In the genomic region with DNA sequence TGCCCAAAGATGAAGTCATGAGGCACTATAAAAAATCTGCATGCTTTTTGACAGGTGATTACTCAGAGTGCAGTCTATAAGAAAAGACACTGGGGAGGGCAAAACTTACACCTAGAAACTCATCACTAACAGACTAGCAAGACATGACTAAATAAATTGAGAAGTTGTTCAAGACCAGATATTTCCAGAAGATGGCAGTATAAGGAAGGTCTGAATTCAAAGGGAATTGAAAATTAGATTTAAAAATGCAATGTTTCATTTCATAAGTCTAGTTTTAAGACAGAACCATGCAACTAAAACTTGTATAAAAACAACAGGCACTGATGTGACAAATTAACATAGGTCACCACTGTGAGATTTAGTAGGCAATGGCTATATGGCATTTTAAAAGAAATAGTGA, we compare ENCODE assay signal across 11 cellular contexts.
DNase-seq lines count a peak whose midpoint lies in the region; ATAC-seq and TF ChIP-seq lines count a peak whose summit lies in the region.
"Had no signal": no experiment of that assay in that cellular context is flagged by ENCODE, and none has a peak within 500 bp of the region (broad histone marks: within the 10 kb centered on the region; RNA-seq: fewer than 3 reads in every experiment).

No MANE protein-coding gene starts in this region.

- CTCF ChIA-PET in SK-N-SH (lab: Yijun Ruan, JAX), result no interaction called here

- no peak overlapping the region for H2AFZ ChIP-seq in SK-N-SH (ENCODE audit: low read depth)

- DNase-seq in SK-N-SH (peak; percentile 2), NCI-H69 (lab: John Stamatoyannopoulos, UW) (peak; percentile 33), epithelial cell of proximal tubule (ENCODE audit: low read depth) (no peak), stromal cell of bone marrow (ENCODE audit: low read depth) (peak; percentile 3)
- no peak for DNase-seq in stimulated activated CD4-positive, alpha-beta T cell treated with anti-CD3 and anti-CD28 coated beads, Interleukin-2, amount 100 ng/mL, for 24 hours
- no peak for DNase-seq in activated CD4-positive, alpha-beta T cell treated with anti-CD3 and anti-CD28 coated beads for 48 hours
- DNase-seq: activated naive CD8-positive, alpha-beta T cell treated with anti-CD3 and anti-CD28 coated beads, Interleukin-2, amount 10 ng/mL, durations not matched to agents 7 days and 5 days; immature natural killer cell had no signal

- no peaks in the 10 kb centered on the region for H3K9me3 ChIP-seq in SK-N-SH

- no peak overlapping the region for H3K27ac ChIP-seq in SK-N-SH (ENCODE audit: low read depth in 2 of 2, low read length in 1 of 2)
- H3K27ac ChIP-seq: HL-60 had no signal

- H3K27me3 ChIP-seq in SK-N-SH (ENCODE audit: insufficient read depth), result no peaks in the 10 kb centered on the region

- no peak overlapping the region for H3K4me2 ChIP-seq in SK-N-SH

- no peak for ATAC-seq in SK-N-SH treated with all-trans-retinoic acid at 6 μM for 48 hours
- no peak for ATAC-seq in HG02840 (IDR thresholded peaks at IDR 0.05; ENCODE audit: low FRiP score, unreplicated experiment)

- TF ChIP-seq EP300 in SK-N-SH (IDR thresholded peaks at IDR 0.05; ENCODE audit: borderline replicate concordance in 1 of 2, low read depth in 1 of 2, low read length in 1 of 2), result no peak

- H3K9me2 ChIP-seq in SK-N-SH, result no peaks in the 10 kb centered on the region

- H3K4me3 ChIP-seq in SK-N-SH (ENCODE audit: low read depth in 2 of 2, low read length in 1 of 2) (no peak overlapping the region), epithelial cell of proximal tubule (ENCODE audit: low read depth, low read length) (no peak overlapping the region)

- no peaks in the 10 kb centered on the region for H3K4me1 ChIP-seq in SK-N-SH (ENCODE audit: control insufficient read depth in 1 of 2, insufficient read depth in 2 of 2, low read depth in 1 of 2, low read length in 1 of 2)

- no peaks in the 10 kb centered on the region for H3K79me2 ChIP-seq in SK-N-SH (ENCODE audit: insufficient read depth)

- no peaks in the 10 kb centered on the region for H4K20me1 ChIP-seq in SK-N-SH (ENCODE audit: insufficient read depth)

- POLR2A ChIA-PET in SK-N-SH (lab: Yijun Ruan, JAX), result no interaction called here

- no peaks in the 10 kb centered on the region for H3K36me3 ChIP-seq in SK-N-SH (replicated peaks in 1 of 2; ENCODE audit: control insufficient read depth in 1 of 2, insufficient read depth in 2 of 2, low read length in 1 of 2)

- peak; percentile 52 for TF ChIP-seq RAD21 in SK-N-SH (IDR thresholded peaks at IDR 0.05; ENCODE audit: low read length)

- TF ChIP-seq CTCF in SK-N-SH (IDR thresholded peaks at IDR 0.05) (peak; percentile 66), epithelial cell of proximal tubule (conservative IDR thresholded peaks at IDR 0.05; ENCODE audit: low read depth, low read length) (peak; percentile 37)

- H3K9ac ChIP-seq in SK-N-SH, result no peak overlapping the region

- H3F3A ChIP-seq in SK-N-SH (replicated peaks; ENCODE audit: insufficient read depth), result no peaks in the 10 kb centered on the region

TF ChIP-seq in SK-N-SH, 30 proteins besides CTCF, POLR2A, EP300 and RAD21:
- TF ChIP-seq YY1 (IDR thresholded peaks at IDR 0.05; ENCODE audit: low read depth), result no peak
- no peak for TF ChIP-seq NFIC (IDR thresholded peaks at IDR 0.05; ENCODE audit: borderline replicate concordance)
- TF ChIP-seq TAF1 (IDR thresholded peaks at IDR 0.05; ENCODE audit: borderline replicate concordance, low read depth, low read length), result no peak
- TF ChIP-seq, protein P1, sequence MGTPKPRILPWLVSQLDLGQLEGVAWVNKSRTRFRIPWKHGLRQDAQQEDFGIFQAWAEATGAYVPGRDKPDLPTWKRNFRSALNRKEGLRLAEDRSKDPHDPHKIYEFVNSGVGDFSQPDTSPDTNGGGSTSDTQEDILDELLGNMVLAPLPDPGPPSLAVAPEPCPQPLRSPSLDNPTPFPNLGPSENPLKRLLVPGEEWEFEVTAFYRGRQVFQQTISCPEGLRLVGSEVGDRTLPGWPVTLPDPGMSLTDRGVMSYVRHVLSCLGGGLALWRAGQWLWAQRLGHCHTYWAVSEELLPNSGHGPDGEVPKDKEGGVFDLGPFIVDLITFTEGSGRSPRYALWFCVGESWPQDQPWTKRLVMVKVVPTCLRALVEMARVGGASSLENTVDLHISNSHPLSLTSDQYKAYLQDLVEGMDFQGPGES (IDR thresholded peaks at IDR 0.05; ENCODE audit: low read depth, low read length), result no peak

TF ChIP-seq in SK-N-SH treated with all-trans-retinoic acid at 6 μM for 48 hours, 23 proteins besides CTCF, POLR2A, EP300 and RAD21:
- TF ChIP-seq RARB (CRISPR knock-in tag; IDR thresholded peaks at IDR 0.05) (no peak), TCF4 (CRISPR knock-in tag; IDR thresholded peaks at IDR 0.05; ENCODE audit: borderline replicate concordance) (no peak), ESRRG (CRISPR knock-in tag; IDR thresholded peaks at IDR 0.05) (no peak), BACH2 (CRISPR knock-in tag; IDR thresholded peaks at IDR 0.05; ENCODE audit: borderline replicate concordance) (no peak), ZNF565 (CRISPR knock-in tag; conservative IDR thresholded peaks at IDR 0.05; ENCODE audit: low read depth) (no peak), SNAI2 (CRISPR knock-in tag; IDR thresholded peaks at IDR 0.05) (no peak), TOX (CRISPR knock-in tag; IDR thresholded peaks at IDR 0.05; ENCODE audit: borderline replicate concordance) (no peak), ZFP3 (CRISPR knock-in tag; IDR thresholded peaks at IDR 0.05) (no peak)
- TF ChIP-seq, protein P2, sequence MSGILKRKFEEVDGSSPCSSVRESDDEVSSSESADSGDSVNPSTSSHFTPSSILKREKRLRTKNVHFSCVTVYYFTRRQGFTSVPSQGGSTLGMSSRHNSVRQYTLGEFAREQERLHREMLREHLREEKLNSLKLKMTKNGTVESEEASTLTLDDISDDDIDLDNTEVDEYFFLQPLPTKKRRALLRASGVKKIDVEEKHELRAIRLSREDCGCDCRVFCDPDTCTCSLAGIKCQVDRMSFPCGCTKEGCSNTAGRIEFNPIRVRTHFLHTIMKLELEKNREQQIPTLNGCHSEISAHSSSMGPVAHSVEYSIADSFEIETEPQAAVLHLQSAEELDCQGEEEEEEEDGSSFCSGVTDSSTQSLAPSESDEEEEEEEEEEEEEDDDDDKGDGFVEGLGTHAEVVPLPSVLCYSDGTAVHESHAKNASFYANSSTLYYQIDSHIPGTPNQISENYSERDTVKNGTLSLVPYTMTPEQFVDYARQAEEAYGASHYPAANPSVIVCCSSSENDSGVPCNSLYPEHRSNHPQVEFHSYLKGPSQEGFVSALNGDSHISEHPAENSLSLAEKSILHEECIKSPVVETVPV (CRISPR knock-in tag; IDR thresholded peaks at IDR 0.05), result no peak
- TF ChIP-seq, protein P3, sequence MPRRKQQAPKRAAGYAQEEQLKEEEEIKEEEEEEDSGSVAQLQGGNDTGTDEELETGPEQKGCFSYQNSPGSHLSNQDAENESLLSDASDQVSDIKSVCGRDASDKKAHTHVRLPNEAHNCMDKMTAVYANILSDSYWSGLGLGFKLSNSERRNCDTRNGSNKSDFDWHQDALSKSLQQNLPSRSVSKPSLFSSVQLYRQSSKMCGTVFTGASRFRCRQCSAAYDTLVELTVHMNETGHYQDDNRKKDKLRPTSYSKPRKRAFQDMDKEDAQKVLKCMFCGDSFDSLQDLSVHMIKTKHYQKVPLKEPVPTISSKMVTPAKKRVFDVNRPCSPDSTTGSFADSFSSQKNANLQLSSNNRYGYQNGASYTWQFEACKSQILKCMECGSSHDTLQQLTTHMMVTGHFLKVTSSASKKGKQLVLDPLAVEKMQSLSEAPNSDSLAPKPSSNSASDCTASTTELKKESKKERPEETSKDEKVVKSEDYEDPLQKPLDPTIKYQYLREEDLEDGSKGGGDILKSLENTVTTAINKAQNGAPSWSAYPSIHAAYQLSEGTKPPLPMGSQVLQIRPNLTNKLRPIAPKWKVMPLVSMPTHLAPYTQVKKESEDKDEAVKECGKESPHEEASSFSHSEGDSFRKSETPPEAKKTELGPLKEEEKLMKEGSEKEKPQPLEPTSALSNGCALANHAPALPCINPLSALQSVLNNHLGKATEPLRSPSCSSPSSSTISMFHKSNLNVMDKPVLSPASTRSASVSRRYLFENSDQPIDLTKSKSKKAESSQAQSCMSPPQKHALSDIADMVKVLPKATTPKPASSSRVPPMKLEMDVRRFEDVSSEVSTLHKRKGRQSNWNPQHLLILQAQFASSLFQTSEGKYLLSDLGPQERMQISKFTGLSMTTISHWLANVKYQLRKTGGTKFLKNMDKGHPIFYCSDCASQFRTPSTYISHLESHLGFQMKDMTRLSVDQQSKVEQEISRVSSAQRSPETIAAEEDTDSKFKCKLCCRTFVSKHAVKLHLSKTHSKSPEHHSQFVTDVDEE (CRISPR knock-in tag; IDR thresholded peaks at IDR 0.05), result no peak
- TF ChIP-seq, protein P4, sequence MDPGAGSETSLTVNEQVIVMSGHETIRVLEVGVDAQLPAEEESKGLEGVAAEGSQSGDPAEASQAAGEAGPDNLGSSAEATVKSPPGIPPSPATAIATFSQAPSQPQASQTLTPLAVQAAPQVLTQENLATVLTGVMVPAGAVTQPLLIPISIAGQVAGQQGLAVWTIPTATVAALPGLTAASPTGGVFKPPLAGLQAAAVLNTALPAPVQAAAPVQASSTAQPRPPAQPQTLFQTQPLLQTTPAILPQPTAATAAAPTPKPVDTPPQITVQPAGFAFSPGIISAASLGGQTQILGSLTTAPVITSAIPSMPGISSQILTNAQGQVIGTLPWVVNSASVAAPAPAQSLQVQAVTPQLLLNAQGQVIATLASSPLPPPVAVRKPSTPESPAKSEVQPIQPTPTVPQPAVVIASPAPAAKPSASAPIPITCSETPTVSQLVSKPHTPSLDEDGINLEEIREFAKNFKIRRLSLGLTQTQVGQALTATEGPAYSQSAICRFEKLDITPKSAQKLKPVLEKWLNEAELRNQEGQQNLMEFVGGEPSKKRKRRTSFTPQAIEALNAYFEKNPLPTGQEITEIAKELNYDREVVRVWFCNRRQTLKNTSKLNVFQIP (CRISPR knock-in tag; IDR thresholded peaks at IDR 0.05; ENCODE audit: borderline replicate concordance, low read depth), result no peak

Comparison
In these comparisons a context has a peak if more than half of its experiments do, and no peak if none do; other contexts are left out.
1. DNase-seq: peak in SK-N-SH (single experiment), NCI-H69 (single experiment) and stromal cell of bone marrow (single experiment); none in epithelial cell of proximal tubule (single experiment), stimulated activated CD4-positive, alpha-beta T cell treated with anti-CD3 and anti-CD28 coated beads, Interleukin-2, amount 100 ng/mL, for 24 hours (0 of 2) and activated CD4-positive, alpha-beta T cell treated with anti-CD3 and anti-CD28 coated beads for 48 hours (single experiment).